ENCODE assay signal across 2 cellular contexts in genomic region chr16:58732545-58733247, GRCh38.
TF ChIP-seq lines count a peak whose summit lies in the region.

No MANE protein-coding gene starts in this region.

TF ChIP-seq in H1, 55 proteins besides CTCF, POLR2A, EP300 and RAD21:
- TF ChIP-seq BRCA1 (IDR thresholded peaks at IDR 0.05; ENCODE audit: low read depth, low read length) (no peak), RNF2 (IDR thresholded peaks at IDR 0.05; ENCODE audit: borderline replicate concordance, low read depth, low read length, missing control alignments, poor library complexity, severe bottlenecking) (no peak), CHD7 (IDR thresholded peaks at IDR 0.05; ENCODE audit: insufficient replicate concordance, low read length) (no peak), TEAD4 (IDR thresholded peaks at IDR 0.05; ENCODE audit: low read depth, low read length) (no peak), CBX8 (IDR thresholded peaks at IDR 0.05; ENCODE audit: borderline replicate concordance, low read depth, low read length) (no peak), POU5F1 (IDR thresholded peaks at IDR 0.05; ENCODE audit: low read depth, low read length) (no peak), TBP (IDR thresholded peaks at IDR 0.05; ENCODE audit: low read depth, low read length) (no peak), CBX5 (IDR thresholded peaks at IDR 0.05; ENCODE audit: low read depth, low read length) (no peak)

TF ChIP-seq in HEK293T, 16 proteins besides CTCF, POLR2A, EP300 and RAD21:
- TF ChIP-seq FOXK2 (IDR thresholded peaks at IDR 0.05) (no peak), FOXA1 (IDR thresholded peaks at IDR 0.05) (no peak), NFRKB (IDR thresholded peaks at IDR 0.05) (no peak), ZNF384 (IDR thresholded peaks at IDR 0.05) (no peak), TARDBP (IDR thresholded peaks at IDR 0.05) (no peak), ELF4 (IDR thresholded peaks at IDR 0.05) (no peak), SP1 (IDR thresholded peaks at IDR 0.05) (no peak), FOXM1 (IDR thresholded peaks at IDR 0.05; ENCODE audit: borderline replicate concordance) (no peak), L3MBTL2 (conservative IDR thresholded peaks at IDR 0.05) (no peak), BHLHE40 (IDR thresholded peaks at IDR 0.05; ENCODE audit: borderline replicate concordance) (no peak), CTBP1 (IDR thresholded peaks at IDR 0.05; ENCODE audit: borderline replicate concordance) (no peak)
TF ChIP-seq in HEK293T: peak in this region for 0.
